36 cellular contexts compared by ENCODE assay signal in the genomic region with DNA sequence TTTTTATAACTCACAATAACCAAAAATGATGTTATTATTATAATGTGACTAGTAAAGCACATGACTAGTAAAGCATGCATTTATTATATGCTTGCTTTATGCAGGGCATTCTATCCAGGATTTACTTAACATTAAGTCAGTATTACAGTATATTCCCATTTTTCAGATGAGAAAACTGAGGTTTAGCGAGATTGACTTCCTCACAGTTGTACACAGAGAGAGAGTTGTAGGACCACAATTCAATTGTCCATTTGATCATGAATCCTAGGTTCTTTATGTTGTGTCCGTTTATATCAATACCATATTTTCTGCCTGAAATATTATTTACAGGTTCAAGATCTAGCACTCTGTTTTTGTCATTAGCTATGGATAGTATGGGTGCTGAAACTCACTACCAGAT.
"Had no signal": no experiment of that assay in that cellular context is flagged by ENCODE, and none has a peak within 500 bp of the region (broad histone marks: within the 10 kb centered on the region; RNA-seq: fewer than 3 reads in every experiment).

No MANE protein-coding gene starts in this region.

- H3K27ac Mint-ChIP-seq: activated CD4-positive, alpha-beta memory T cell treated with anti-CD3 and anti-CD28 coated beads for 36 hours; activated CD4-positive, alpha-beta T cell treated with anti-CD3 and anti-CD28 coated beads for 36 hours; activated CD4-positive, alpha-beta T cell treated with anti-CD3 and anti-CD28 coated beads, Interleukin-2, amount 10 ng/mL, durations not matched to agents 24 days and 14 days; activated CD8-positive, alpha-beta memory T cell treated with anti-CD3 and anti-CD28 coated beads, Interleukin-2, amount 10 ng/mL, durations not matched to agents 7 days and 5 days; activated CD8-positive, alpha-beta T cell treated with anti-CD3 and anti-CD28 coated beads, Interleukin-2, amount 10 ng/mL, durations not matched to agents 7 days and 5 days; activated naive CD8-positive, alpha-beta T cell; activated T-cell treated with anti-CD3 and anti-CD28 coated beads, Interleukin-2, amount 50 U/mL, for 24 hours; activated T-cell treated with anti-CD3 and anti-CD28 coated beads, Interleukin-2, amount 50 U/mL, for 72 hours; activated T-helper 17 cell treated with anti-CD3 and anti-CD28 coated beads, Interleukin-2, amount 50 U/mL, for 72 hours; effector memory CD8-positive, alpha-beta T cell had no signal

- H3K27me3 Mint-ChIP-seq: activated CD8-positive, alpha-beta memory T cell treated with anti-CD3 and anti-CD28 coated beads, Interleukin-2, amount 10 ng/mL, durations not matched to agents 7 days and 5 days; activated naive CD8-positive, alpha-beta T cell; activated T-cell treated with anti-CD3 and anti-CD28 coated beads, Interleukin-2, amount 50 U/mL, for 24 hours had no signal

- H3K36me3 Mint-ChIP-seq: activated CD4-positive, alpha-beta memory T cell treated with anti-CD3 and anti-CD28 coated beads for 36 hours; activated CD8-positive, alpha-beta memory T cell treated with anti-CD3 and anti-CD28 coated beads, Interleukin-2, amount 10 ng/mL, durations not matched to agents 7 days and 5 days; activated naive CD8-positive, alpha-beta T cell had no signal

- ATAC-seq: activated CD4-positive, alpha-beta T cell treated with anti-CD3 and anti-CD28 coated beads for 36 hours; activated CD8-positive, alpha-beta memory T cell treated with anti-CD3 and anti-CD28 coated beads, Interleukin-2, amount 10 ng/mL, durations not matched to agents 7 days and 5 days; activated CD8-positive, alpha-beta T cell treated with anti-CD3 and anti-CD28 coated beads, Interleukin-2, amount 10 ng/mL, durations not matched to agents 7 days and 5 days; activated T-helper 17 cell treated with anti-CD3 and anti-CD28 coated beads, Interleukin-2, amount 50 U/mL, for 72 hours; effector memory CD8-positive, alpha-beta T cell; gastroesophageal sphincter; heart right ventricle had no signal

- H3K36me3 ChIP-seq: brain microvascular endothelial cell, esophagus squamous epithelium, gastroesophageal sphincter, heart right ventricle had no signal

- DNase-seq: activated CD4-positive, alpha-beta memory T cell treated with anti-CD3 and anti-CD28 coated beads for 36 hours; activated CD4-positive, alpha-beta T cell treated with anti-CD3 and anti-CD28 coated beads for 36 hours; activated CD4-positive, alpha-beta T cell treated with anti-CD3 and anti-CD28 coated beads, Interleukin-2, amount 10 ng/mL, durations not matched to agents 24 days and 14 days; activated CD4-positive, CD25-positive, alpha-beta regulatory T cell; activated CD4-positive, CD25-positive, alpha-beta regulatory T cell treated with anti-CD3 and anti-CD28 coated beads, Interleukin-2, amount 50 U/mL, for 72 hours; activated CD8-positive, alpha-beta memory T cell treated with anti-CD3 and anti-CD28 coated beads, Interleukin-2, amount 10 ng/mL, durations not matched to agents 7 days and 5 days; activated CD8-positive, alpha-beta memory T cell treated with anti-CD3 and anti-CD28 coated beads, Interleukin-2, amount 50 U/mL, for 48 hours; activated CD8-positive, alpha-beta T cell treated with anti-CD3 and anti-CD28 coated beads, Interleukin-2, amount 10 ng/mL, durations not matched to agents 7 days and 5 days; activated effector memory CD4-positive, alpha-beta T cell treated with Interleukin-2 at 50 U/mL for 16 hours; activated gamma-delta T cell treated with Interleukin-2 at 50 U/mL for 16 hours; activated naive CD4-positive, alpha-beta T cell treated with anti-CD3 and anti-CD28 coated beads, Interleukin-2, amount 50 U/mL, for 16 hours; activated naive CD4-positive, alpha-beta T cell treated with Interleukin-2 at 50 U/mL for 16 hours; activated T-cell treated with anti-CD3 and anti-CD28 coated beads for 4 hours; activated T-cell treated with anti-CD3 and anti-CD28 coated beads, Interleukin-2, amount 50 U/mL, for 24 hours; activated T-cell treated with anti-CD3 and anti-CD28 coated beads, Interleukin-2, amount 50 U/mL, for 72 hours; amniotic stem cell; anterior cingulate cortex; brain microvascular endothelial cell; caudate nucleus; cortex of kidney; dermis blood vessel endothelial cell; effector CD4-positive, alpha-beta T cell; effector memory CD8-positive, alpha-beta T cell; esophagus squamous epithelium; foreskin melanocyte; heart right ventricle; T-helper 2 cell had no signal

- H3K4me3 ChIP-seq: esophagus squamous epithelium, gastroesophageal sphincter, heart right ventricle had no signal

- H3K9me3 Mint-ChIP-seq: activated CD4-positive, alpha-beta memory T cell treated with anti-CD3 and anti-CD28 coated beads for 36 hours; activated CD4-positive, alpha-beta T cell treated with anti-CD3 and anti-CD28 coated beads, Interleukin-2, amount 10 ng/mL, durations not matched to agents 24 days and 14 days; activated T-cell treated with anti-CD3 and anti-CD28 coated beads, Interleukin-2, amount 50 U/mL, for 24 hours; activated T-cell treated with anti-CD3 and anti-CD28 coated beads, Interleukin-2, amount 50 U/mL, for 72 hours; activated T-helper 17 cell treated with anti-CD3 and anti-CD28 coated beads, Interleukin-2, amount 50 U/mL, for 72 hours had no signal

- H3K27me3 ChIP-seq: brain microvascular endothelial cell, esophagus squamous epithelium, gastroesophageal sphincter, heart right ventricle had no signal

- H3K4me1 Mint-ChIP-seq: activated T-helper 17 cell treated with anti-CD3 and anti-CD28 coated beads, Interleukin-2, amount 50 U/mL, for 72 hours had no signal

- FAIRE-seq: astrocyte, bronchial epithelial cell, colon, endometrium, endothelial cell of umbilical vein had no signal

- H3K9me3 ChIP-seq: esophagus squamous epithelium, gastroesophageal sphincter, heart right ventricle had no signal

- H3K27ac ChIP-seq: brain microvascular endothelial cell, epithelial cell of prostate, esophagus squamous epithelium, gastroesophageal sphincter, heart right ventricle had no signal

- H3K4me3 Mint-ChIP-seq: activated CD4-positive, alpha-beta memory T cell treated with anti-CD3 and anti-CD28 coated beads for 36 hours; activated CD4-positive, alpha-beta T cell treated with anti-CD3 and anti-CD28 coated beads for 36 hours; activated CD4-positive, alpha-beta T cell treated with anti-CD3 and anti-CD28 coated beads, Interleukin-2, amount 10 ng/mL, durations not matched to agents 24 days and 14 days; activated CD8-positive, alpha-beta memory T cell treated with anti-CD3 and anti-CD28 coated beads, Interleukin-2, amount 10 ng/mL, durations not matched to agents 7 days and 5 days; activated CD8-positive, alpha-beta T cell treated with anti-CD3 and anti-CD28 coated beads, Interleukin-2, amount 10 ng/mL, durations not matched to agents 7 days and 5 days; activated naive CD8-positive, alpha-beta T cell; activated T-cell treated with anti-CD3 and anti-CD28 coated beads, Interleukin-2, amount 50 U/mL, for 24 hours; activated T-cell treated with anti-CD3 and anti-CD28 coated beads, Interleukin-2, amount 50 U/mL, for 72 hours; activated T-helper 17 cell treated with anti-CD3 and anti-CD28 coated beads, Interleukin-2, amount 50 U/mL, for 72 hours; effector memory CD8-positive, alpha-beta T cell had no signal
